ENCODE assay signal across 17 cellular contexts in the genomic region with DNA sequence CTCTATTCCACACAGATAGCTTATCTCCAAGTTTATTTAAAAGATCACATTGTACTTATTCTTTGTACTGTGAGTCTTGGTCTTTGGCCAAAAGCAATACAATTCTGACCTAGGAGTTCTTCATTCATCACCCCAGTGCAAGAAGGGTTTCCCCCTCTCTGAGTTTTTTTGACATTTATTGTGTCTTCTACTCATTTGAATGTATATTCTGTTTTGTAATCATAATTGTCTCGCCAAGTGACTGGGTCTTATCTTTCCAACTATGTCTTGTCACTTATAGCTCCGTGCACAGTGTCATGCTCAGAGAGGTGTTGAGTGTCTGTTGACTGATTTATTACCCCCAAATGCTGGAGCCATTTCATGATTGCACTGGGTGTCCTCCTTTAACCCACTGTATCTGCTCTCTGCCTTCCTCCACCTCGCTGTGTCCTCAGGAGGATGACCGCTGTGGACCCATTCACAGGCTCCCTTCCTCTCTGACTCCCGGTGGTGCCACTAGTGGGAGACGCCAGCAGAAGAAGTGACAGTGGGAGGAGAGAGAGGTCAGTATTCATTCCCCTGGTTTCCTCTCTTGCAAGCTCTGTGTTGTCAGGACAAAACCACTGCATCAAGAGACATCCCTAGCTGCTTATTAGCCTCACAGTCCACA. TPM values are rescaled to one million over a fixed set of nuclear protein-coding genes. Genes with fewer than 3 reads are reported as not detected.
DNase-seq lines count a peak whose midpoint lies in the region; ATAC-seq, FAIRE-seq and TF ChIP-seq lines count a peak whose summit lies in the region.
"Had no signal": no experiment of that assay in that cellular context is flagged by ENCODE, and none has a peak within 500 bp of the region (broad histone marks: within the 10 kb centered on the region; RNA-seq: fewer than 3 reads in every experiment).

No MANE protein-coding gene starts in this region.

- H2AFZ ChIP-seq in HepG2 (ENCODE audit: low read length) (peak overlapping the region; percentile 4), K562 (ENCODE audit: low read depth, low read length) (no peak overlapping the region)
- H2AFZ ChIP-seq: GM23248 had no signal

- BruUV-seq in HepG2 (replicated peaks; lab: Mats Ljungman, UMichigan) (no TSS peak), K562 (replicated peaks; lab: Mats Ljungman, UMichigan) (no TSS peak)

- H3K9ac ChIP-seq in HepG2 (ENCODE audit: insufficient read depth, low read depth, low read length) (no peak overlapping the region), K562 (ENCODE audit: insufficient read depth in 1 of 2, low read depth in 2 of 2, low read length in 2 of 2) (no peak overlapping the region)
- H3K9ac ChIP-seq: GM23248 had no signal

- in situ Hi-C loops in HepG2 (cut with HindIII; ENCODE audit: extremely low pct_ligation_motif_present, low pct_unique_long_range_greater_than_20kb) (no loop called here), K562 (cut with MboI) (no loop called here)

- TF ChIP-seq POLR2A in HepG2 (IDR thresholded peaks at IDR 0.05; ENCODE audit: insufficient read depth in 1 of 2, low read depth in 2 of 2, low read length in 2 of 2) (no peak), right lobe of liver (IDR thresholded peaks at IDR 0.05) (no peak), K562 (conservative IDR thresholded peaks at IDR 0.05) (no peak), GM18505 (IDR thresholded peaks at IDR 0.05; ENCODE audit: borderline replicate concordance, extremely low read depth, insufficient read depth, insufficient read length) (no peak)

- H4K20me1 ChIP-seq in HepG2 (ENCODE audit: insufficient read depth, low read length): no peaks in the 10 kb centered on the region
- no peaks in the 10 kb centered on the region for H4K20me1 ChIP-seq in K562 (replicated peaks; ENCODE audit: control insufficient read depth, insufficient read depth, low read length)

- H3K27me3 ChIP-seq in HepG2 (ENCODE audit: control insufficient read depth in 1 of 2, insufficient read depth in 2 of 2, low read length in 2 of 2): peaks cover 2 to 16% of the 10 kb centered on the region in 2 experiments; a peak in 3 of 5 replicates
- no peaks in the 10 kb centered on the region for H3K27me3 ChIP-seq in right lobe of liver
- peaks cover 0 to 5% of the 10 kb centered on the region in 2 experiments; a peak in 1 of 5 replicates for H3K27me3 ChIP-seq in K562 (ENCODE audit: control insufficient read depth in 2 of 2, insufficient read depth in 2 of 2, low read length in 2 of 2)
- no peaks in the 10 kb centered on the region for H3K27me3 ChIP-seq in right cardiac atrium (ENCODE audit: control insufficient read depth, insufficient read depth)
- no peaks in the 10 kb centered on the region for H3K27me3 ChIP-seq in small intestine (ENCODE audit: control insufficient read depth in 2 of 2, insufficient read depth in 2 of 2, low read length in 2 of 2)
- H3K27me3 ChIP-seq in MG63: 0 out of 2 replicates have a peak, but pooled peaks cover 3% of the 10 kb centered on the region

- FAIRE-seq in HepG2 (lab: Jason Lieb, UNC) (no peak), K562 (lab: Jason Lieb, UNC) (no peak), small intestine (lab: Jason Lieb, UNC) (no peak)
- FAIRE-seq: A549, GM12878 had no signal

- H3K4me3 ChIP-seq in HepG2 (replicated peaks in 1 of 3; ENCODE audit: insufficient read depth in 1 of 3, low read depth in 2 of 3, low read length in 3 of 3) (peak overlapping the region in 1 of 3 experiments; percentile 22; a peak in 1 of 6 replicates), right lobe of liver (no peak overlapping the region), K562 (no peak overlapping the region), right cardiac atrium (ENCODE audit: low read length) (no peak overlapping the region), small intestine (ENCODE audit: low read depth in 1 of 2, low read length in 2 of 2) (no peak overlapping the region), MG63 (no peak overlapping the region)
- H3K4me3 ChIP-seq: A549, GM12878, GM23248 had no signal

- POLR2A ChIA-PET in HepG2 (lab: Yijun Ruan, JAX): interaction anchor here (1.5 to 1.7 kb wide), 2 partner anchors 10 to 17 kb away, joined by 3 read pairs; no protein-coding TSS in a partner anchor
- POLR2A ChIA-PET in K562 (lab: Yijun Ruan, JAX): interaction anchor here (0.7 kb wide), 1 partner anchor 85 kb away, joined by 3 read pairs; no protein-coding TSS in a partner anchor

- H3K4me1 ChIP-seq in HepG2 (ENCODE audit: insufficient read depth, low read length) (peaks cover 34% of the 10 kb centered on the region), right lobe of liver (no peaks in the 10 kb centered on the region), K562 (replicated peaks in 1 of 2; ENCODE audit: control insufficient read depth in 2 of 2, insufficient read depth in 2 of 2, low read length in 2 of 2) (no peaks in the 10 kb centered on the region), right cardiac atrium (ENCODE audit: control insufficient read depth, insufficient read depth, low read length) (peaks cover 4% of the 10 kb centered on the region), small intestine (ENCODE audit: control insufficient read depth in 2 of 2, insufficient read depth in 1 of 2, low read depth in 1 of 2, low read length in 1 of 2) (no peaks in the 10 kb centered on the region)
- H3K4me1 ChIP-seq: A549 had no signal

- intact Hi-C loops in HepG2 (cut with micrococcal nuclease; ENCODE audit: unreplicated experiment) (no loop called here), right lobe of liver (cut with DNase I) (no loop called here), K562 (cut with micrococcal nuclease) (no loop called here), right cardiac atrium (cut with DNase I) (no loop called here)

- ATAC-seq in HepG2 (peak; percentile 65), right lobe of liver (no peak), K562 (peak; percentile 46; the same call in 1 of the 3 replicates), right cardiac atrium (peak; percentile 73 to 80), GM18505 (IDR thresholded peaks at IDR 0.05; ENCODE audit: unreplicated experiment) (no peak), GM18511 (IDR thresholded peaks at IDR 0.05; ENCODE audit: unreplicated experiment) (no peak)
- ATAC-seq: GM12878, HCT116 had no signal

- H3K9me3 ChIP-seq in HepG2 (ENCODE audit: low read length): peaks cover 5% of the 10 kb centered on the region; the same call in 1 of the 2 replicates
- no peaks in the 10 kb centered on the region for H3K9me3 ChIP-seq in right lobe of liver
- no peaks in the 10 kb centered on the region for H3K9me3 ChIP-seq in K562 (replicated peaks; ENCODE audit: control insufficient read depth, insufficient read depth, low read depth, low read length)
- H3K9me3 ChIP-seq in right cardiac atrium (ENCODE audit: control insufficient read depth, low read length): peaks cover 4% of the 10 kb centered on the region
- no peaks in the 10 kb centered on the region for H3K9me3 ChIP-seq in small intestine (ENCODE audit: control insufficient read depth, low read depth)
- peaks cover 7% of the 10 kb centered on the region for H3K9me3 ChIP-seq in MG63

- no peak for TF ChIP-seq RAD21 in HepG2 (CRISPR knock-in tag; IDR thresholded peaks at IDR 0.05)
- no peak for TF ChIP-seq RAD21 in K562 (CRISPR knock-in tag; conservative IDR thresholded peaks at IDR 0.05 in 1 of 2, IDR thresholded peaks at IDR 0.05 in 1 of 2)

- TF ChIP-seq EP300 in HepG2 (IDR thresholded peaks at IDR 0.05; ENCODE audit: low read depth in 2 of 2, low read length in 2 of 2) (no peak), HepG2 (CRISPR knock-in tag; IDR thresholded peaks at IDR 0.05; ENCODE audit: borderline replicate concordance) (no peak), K562 (IDR thresholded peaks at IDR 0.05; ENCODE audit: low read length) (no peak)

- peak; percentile 28 for DNase-seq in HepG2 (ENCODE audit: low spot score)
- no peak for DNase-seq in right lobe of liver
- DNase-seq in K562 (ENCODE audit: extremely low read depth in 1 of 4, low spot score in 3 of 4): no peak
- DNase-seq in right cardiac atrium: no peak
- DNase-seq in small intestine: peak; percentile 54
- no peak for DNase-seq in MG63
- DNase-seq: GM23248, NCI-H1048, NCI-H1694, NCI-H2107, NCI-H82, SHP77 had no signal

- no peaks in the 10 kb centered on the region for H3K9me1 ChIP-seq in K562 (ENCODE audit: control insufficient read depth, insufficient read depth, low read length)

- H3K36me3 ChIP-seq in HepG2 (replicated peaks in 1 of 2; ENCODE audit: control insufficient read depth in 1 of 2, insufficient read depth in 2 of 2, low read length in 2 of 2) (no peaks in the 10 kb centered on the region), right lobe of liver (no peaks in the 10 kb centered on the region), K562 (ENCODE audit: control insufficient read depth, insufficient read depth, low read length) (no peaks in the 10 kb centered on the region), small intestine (ENCODE audit: control insufficient read depth in 2 of 2, insufficient read depth in 2 of 2, low read length in 2 of 2) (no peaks in the 10 kb centered on the region), MG63 (no peaks in the 10 kb centered on the region)

- H3K79me2 ChIP-seq in HepG2 (ENCODE audit: insufficient read depth, low read length): no peaks in the 10 kb centered on the region
- H3K79me2 ChIP-seq in K562 (ENCODE audit: control insufficient read depth, insufficient read depth, low read length): no peaks in the 10 kb centered on the region

- peak overlapping the region; percentile 44 for H3K4me2 ChIP-seq in HepG2 (ENCODE audit: low read depth, low read length)
- H3K4me2 ChIP-seq in K562 (ENCODE audit: insufficient read depth, low read length): no peak overlapping the region; the same call in 1 of the 2 replicates
- H3K4me2 ChIP-seq: A549 had no signal

- CTCF ChIA-PET in HepG2 (lab: Yijun Ruan, JAX; ENCODE audit: low intra/inter-chr PET ratio, low total read pairs) (no interaction called here), K562 (lab: Yijun Ruan, JAX; ENCODE audit: low intra/inter-chr PET ratio) (no interaction called here)

- H3K27ac ChIP-seq in HepG2 (ENCODE audit: extremely low read length, insufficient read depth, low read length) (no peak overlapping the region), right lobe of liver (no peak overlapping the region), K562 (ENCODE audit: extremely low read depth, low read depth, low read length) (no peak overlapping the region), right cardiac atrium (ENCODE audit: low read length) (peak overlapping the region; percentile 36), small intestine (ENCODE audit: low read depth in 1 of 2, low read length in 1 of 2) (no peak overlapping the region)
- H3K27ac ChIP-seq: A549, GM23248 had no signal

- TF ChIP-seq CTCF in HepG2 (CRISPR knock-in tag; IDR thresholded peaks at IDR 0.05) (no peak), right lobe of liver (IDR thresholded peaks at IDR 0.05) (no peak), K562 (IDR thresholded peaks at IDR 0.05 in 2 of 3, conservative IDR thresholded peaks at IDR 0.05 in 1 of 3; ENCODE audit: insufficient read depth in 2 of 3, low read depth in 1 of 3, low read length in 3 of 3) (no peak)

- 3% methylated on average over 6 of the region's 6 CpGs for WGBS in HepG2 (ENCODE audit: low lambda C conversion rate)
- WGBS in right lobe of liver (ENCODE audit: insufficient coverage, low coverage, low lambda C conversion rate, missing lambda C conversion rate): 56% methylated on average over 5 of the region's 6 CpGs
- 0% methylated on average over 4 of the region's 6 CpGs for WGBS in K562 (ENCODE audit: insufficient coverage, low coverage, missing lambda C conversion rate)
- 29% methylated on average over 6 of the region's 6 CpGs for WGBS in right cardiac atrium
- 24 to 53% (median 32%) methylated on average over 6 of the region's 6 CpGs for WGBS in small intestine, 3 donors

RNA-seq across cellular contexts. Expression of a gene that starts 11.2 kb away (rescaled TPM):
- 40.1 and 45.2 TPM in 2 replicates for total RNA-seq in HepG2 (2016; rRNA removed; fragmentation: Illumina TruSeq; extraction: Trizol)
- total RNA-seq in HepG2 (2016; cell fraction: cytosol; rRNA removed; fragmentation: Illumina TruSeq; extraction: Trizol; ENCODE audit: low read depth): 21.2 and 24.0 TPM in 2 replicates
- 33.5 and 38.3 TPM in 2 replicates for total RNA-seq in HepG2 (2016; cell fraction: insoluble cytoplasmic fraction; rRNA removed; fragmentation: Illumina TruSeq; extraction: Trizol)
- total RNA-seq in HepG2 (2016; cell fraction: membrane; rRNA removed; fragmentation: Illumina TruSeq; extraction: Trizol): 21.6 and 23.8 TPM in 2 replicates
- total RNA-seq in HepG2 (2016; cell fraction: nucleus; rRNA removed; fragmentation: Illumina TruSeq; extraction: Trizol): 110 and 124 TPM in 2 replicates
- polyA plus RNA-seq in HepG2 (2011; rRNA removed): 45.9 and 54.9 TPM in 2 replicates
- 21.6 and 26.5 TPM in 2 replicates for polyA plus RNA-seq in HepG2 (2011; cell fraction: cytosol; rRNA removed)
- polyA plus RNA-seq in HepG2 (2011; cell fraction: nucleus; rRNA removed): 164 and 205 TPM in 2 replicates
- 38.4 and 43.8 TPM in 2 replicates for polyA plus RNA-seq in HepG2 (2012)
- 0.63 and 1.0 TPM in 2 replicates for polyA plus RNA-seq in HepG2 (2016; cell fraction: cytosol; fragmentation: Illumina TruSeq; extraction: Trizol; ENCODE audit: low read depth)
- polyA plus RNA-seq in HepG2 (2016; cell fraction: insoluble cytoplasmic fraction; fragmentation: Illumina TruSeq; extraction: Trizol; ENCODE audit: low read depth): 11.0 and 18.7 TPM in 2 replicates
- 2.1 and 2.3 TPM in 2 replicates for polyA plus RNA-seq in HepG2 (2016; cell fraction: membrane; fragmentation: Illumina TruSeq; extraction: Trizol; ENCODE audit: low read depth)
- 112 and 131 TPM in 2 replicates for polyA plus RNA-seq in HepG2 (2016; cell fraction: nucleus; fragmentation: Illumina TruSeq; extraction: Trizol; ENCODE audit: insufficient read depth, low read depth)
- 240 and 302 TPM in 2 replicates for polyA minus RNA-seq in HepG2 (2011; rRNA and poly(A)+ RNA removed; ENCODE audit: low replicate concordance)
- polyA minus RNA-seq in HepG2 (2011; cell fraction: cytosol; rRNA and poly(A)+ RNA removed): 39.7 and 40.6 TPM in 2 replicates
- polyA minus RNA-seq in HepG2 (2011; cell fraction: nucleus; rRNA and poly(A)+ RNA removed): 318 and 321 TPM in 2 replicates
- 10 to 100 TPM; 34.7 to 63.5 (median 50.2) TPM for total RNA-seq in right lobe of liver
- 28.4 and 32.2 TPM in 2 replicates for total RNA-seq in K562 (2011; cell fraction: chromatin; rRNA removed; ENCODE audit: low replicate concordance)
- 12.4 and 14.2 TPM in 2 replicates for total RNA-seq in K562 (2011; cell fraction: nucleolus; rRNA removed)
- total RNA-seq in K562 (2011; cell fraction: nucleoplasm; rRNA removed): 18.8 and 24.4 TPM in 2 replicates
- total RNA-seq in K562 (2014; rRNA removed): 1.4 and 3.8 TPM in 2 replicates
- total RNA-seq in K562 (2014; rRNA removed; fragmentation: Illumina TruSeq; extraction: Trizol): 1.6 TPM in 2 replicates
- total RNA-seq in K562 (2015; rRNA removed; fragmentation: Illumina TruSeq; extraction: Trizol): 1.1 and 1.4 TPM in 2 replicates
- total RNA-seq in K562 (2021): 3.4 and 5.0 TPM in 2 replicates
- polyA plus RNA-seq in K562 (2011; rRNA removed): 0.91 and 2.6 TPM in 2 replicates
- polyA plus RNA-seq in K562 (2011; cell fraction: cytosol; rRNA removed): 0.94 and 2.3 TPM in 2 replicates
- polyA plus RNA-seq in K562 (2011; cell fraction: nucleus; rRNA removed): 3.1 and 11.6 TPM in 2 replicates
- 1.2 and 1.9 TPM in 2 replicates for polyA plus RNA-seq in K562 (2012)
- 0.76 and 1.2 TPM in 2 replicates for polyA plus RNA-seq in K562 (2014; fragmentation: Illumina TruSeq; extraction: Trizol)
- under 1 TPM; 0.24 to 0.75 TPM for polyA plus RNA-seq in K562 (2014; fragmentation: Nextera tagmentation; extraction: Ambion mirVana)
- polyA plus RNA-seq in K562 (2014; rRNA removed): 1.00 and 1.1 TPM in 2 replicates
- 2.2 and 10.6 TPM in 2 replicates for polyA minus RNA-seq in K562 (2011; rRNA and poly(A)+ RNA removed)
- polyA minus RNA-seq in K562 (2011; cell fraction: cytosol; rRNA and poly(A)+ RNA removed): 2.1 and 2.4 TPM in 2 replicates
- polyA minus RNA-seq in K562 (2011; cell fraction: nucleus; rRNA and poly(A)+ RNA removed): 4.4 and 13.5 TPM in 2 replicates
- total RNA-seq in right cardiac atrium: 10 to 100 TPM; 46.6 to 66.0 (median 55.5) TPM
- 31.3 TPM for polyA plus RNA-seq in right cardiac atrium
- 10 to 100 TPM; 13.2 to 26.6 (median 19.9) TPM for polyA plus RNA-seq in small intestine
- 123 and 124 TPM in 2 replicates for total RNA-seq in MG63 (2014; rRNA removed; shearing (Covaris generic); ENCODE audit: low replicate concordance)

Comparison
In these comparisons a context has a peak if more than half of its experiments do, and no peak if none do; other contexts are left out.
1. ATAC-seq: peak in HepG2 (single experiment), K562 (single experiment) and right cardiac atrium (2 of 2); none in right lobe of liver (0 of 4), GM18505 (single experiment) and GM18511 (single experiment).
2. DNase-seq: peak in HepG2 (single experiment) and small intestine (single experiment); none in right lobe of liver (0 of 3), K562 (0 of 4), right cardiac atrium (0 of 3) and MG63 (single experiment).